ENCODE assay signal across 27 cellular contexts in the genomic region with DNA sequence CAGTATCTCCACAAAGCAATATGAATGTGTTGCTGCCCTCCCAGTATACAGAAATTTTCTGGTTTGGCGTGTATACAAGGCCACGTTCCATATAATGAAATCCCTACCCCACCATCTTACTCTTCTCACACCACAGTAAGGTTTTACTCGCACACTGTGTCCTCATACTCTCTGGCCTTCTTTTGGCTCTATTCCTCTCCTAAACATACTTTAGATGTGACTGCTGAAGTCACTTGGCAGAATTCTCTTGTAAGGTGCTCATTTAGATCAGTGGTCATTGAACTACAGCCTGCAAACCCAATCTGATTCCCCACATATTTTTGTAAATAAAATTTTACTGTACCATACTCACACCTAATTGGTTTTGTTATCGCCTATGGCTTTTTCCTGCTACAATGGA.
"Had no signal": no experiment of that assay in that cellular context is flagged by ENCODE, and none has a peak within 500 bp of the region (broad histone marks: within the 10 kb centered on the region; RNA-seq: fewer than 3 reads in every experiment).

No MANE protein-coding gene starts in this region.

- H3K27ac Mint-ChIP-seq: activated B cell treated with CpG ODN at 0.5 μM for 24 hours; activated CD4-positive, alpha-beta T cell treated with anti-CD3 and anti-CD28 coated beads, Interleukin-2, amount 10 ng/mL, durations not matched to agents 24 days and 14 days; activated CD8-positive, alpha-beta memory T cell treated with anti-CD3 and anti-CD28 coated beads, Interleukin-2, amount 10 ng/mL, durations not matched to agents 7 days and 5 days; activated naive CD4-positive, alpha-beta T cell treated with anti-CD3 and anti-CD28 coated beads, Interleukin-2, amount 50 U/mL, for 72 hours; activated naive CD8-positive, alpha-beta T cell treated with anti-CD3 and anti-CD28 coated beads, Interleukin-2, amount 50 U/mL, for 24 hours; activated T-cell treated with anti-CD3 and anti-CD28 coated beads, Interleukin-2, amount 50 U/mL, for 24 hours; activated T-helper 1 cell treated with anti-CD3 and anti-CD28 coated beads, Interleukin-12 subunit alpha, Interleukin-12 subunit beta, Interleukin-2, Interleukin-4 antibody, amounts not matched to agents 30 ng/mL and 10 ng/mL and 1 ng/mL, durations not matched to agents 14 hours and 24 hours and 36 hours; T-helper 17 cell had no signal

- H3K27me3 ChIP-seq: brain microvascular endothelial cell, Peyer's patch, SJSA1 had no signal

- H3K4me3 ChIP-seq: Peyer's patch, SJSA1 had no signal

- H3K9me3 Mint-ChIP-seq: activated B cell treated with CpG ODN at 0.5 μM for 24 hours; activated CD4-positive, alpha-beta T cell treated with anti-CD3 and anti-CD28 coated beads, Interleukin-2, amount 10 ng/mL, durations not matched to agents 24 days and 14 days; activated naive CD8-positive, alpha-beta T cell treated with anti-CD3 and anti-CD28 coated beads, Interleukin-2, amount 50 U/mL, for 24 hours; activated T-cell treated with anti-CD3 and anti-CD28 coated beads, Interleukin-2, amount 50 U/mL, for 24 hours; activated T-helper 1 cell treated with anti-CD3 and anti-CD28 coated beads, Interleukin-12 subunit alpha, Interleukin-12 subunit beta, Interleukin-2, Interleukin-4 antibody, amounts not matched to agents 30 ng/mL and 10 ng/mL and 1 ng/mL, durations not matched to agents 14 hours and 24 hours and 36 hours had no signal

- H3K27me3 Mint-ChIP-seq: activated B cell treated with CpG ODN at 0.5 μM for 24 hours; activated CD8-positive, alpha-beta memory T cell treated with anti-CD3 and anti-CD28 coated beads, Interleukin-2, amount 10 ng/mL, durations not matched to agents 7 days and 5 days; activated naive CD8-positive, alpha-beta T cell treated with anti-CD3 and anti-CD28 coated beads, Interleukin-2, amount 50 U/mL, for 24 hours; activated T-cell treated with anti-CD3 and anti-CD28 coated beads, Interleukin-2, amount 50 U/mL, for 24 hours; T-helper 17 cell had no signal

- H3K9me3 ChIP-seq: Peyer's patch, SJSA1 had no signal

- H3K4me3 Mint-ChIP-seq: activated B cell treated with CpG ODN at 0.5 μM for 24 hours; activated CD4-positive, alpha-beta T cell treated with anti-CD3 and anti-CD28 coated beads, Interleukin-2, amount 10 ng/mL, durations not matched to agents 24 days and 14 days; activated CD8-positive, alpha-beta memory T cell treated with anti-CD3 and anti-CD28 coated beads, Interleukin-2, amount 10 ng/mL, durations not matched to agents 7 days and 5 days; activated naive CD8-positive, alpha-beta T cell treated with anti-CD3 and anti-CD28 coated beads, Interleukin-2, amount 50 U/mL, for 24 hours; activated T-cell treated with anti-CD3 and anti-CD28 coated beads, Interleukin-2, amount 50 U/mL, for 24 hours; activated T-helper 1 cell treated with anti-CD3 and anti-CD28 coated beads, Interleukin-12 subunit alpha, Interleukin-12 subunit beta, Interleukin-2, Interleukin-4 antibody, amounts not matched to agents 30 ng/mL and 10 ng/mL and 1 ng/mL, durations not matched to agents 14 hours and 24 hours and 36 hours; T-helper 17 cell had no signal

- ATAC-seq: activated CD8-positive, alpha-beta memory T cell treated with anti-CD3 and anti-CD28 coated beads, Interleukin-2, amount 10 ng/mL, durations not matched to agents 7 days and 5 days; activated naive CD4-positive, alpha-beta T cell treated with anti-CD3 and anti-CD28 coated beads, Interleukin-2, amount 50 U/mL, for 72 hours; activated naive CD8-positive, alpha-beta T cell treated with anti-CD3 and anti-CD28 coated beads, Interleukin-2, amount 50 U/mL, for 24 hours; SK-N-SH treated with all-trans-retinoic acid at 6 μM for 48 hours; T-helper 17 cell had no signal

- H3K4me1 ChIP-seq: Peyer's patch had no signal

- H3K4me1 Mint-ChIP-seq: activated B cell treated with CpG ODN at 0.5 μM for 24 hours; activated CD4-positive, alpha-beta T cell treated with anti-CD3 and anti-CD28 coated beads, Interleukin-2, amount 10 ng/mL, durations not matched to agents 24 days and 14 days; activated CD8-positive, alpha-beta memory T cell treated with anti-CD3 and anti-CD28 coated beads, Interleukin-2, amount 10 ng/mL, durations not matched to agents 7 days and 5 days; activated naive CD8-positive, alpha-beta T cell treated with anti-CD3 and anti-CD28 coated beads, Interleukin-2, amount 50 U/mL, for 24 hours; T-helper 17 cell had no signal

- H3K36me3 Mint-ChIP-seq: activated CD8-positive, alpha-beta memory T cell treated with anti-CD3 and anti-CD28 coated beads, Interleukin-2, amount 10 ng/mL, durations not matched to agents 7 days and 5 days; activated naive CD4-positive, alpha-beta T cell treated with anti-CD3 and anti-CD28 coated beads, Interleukin-2, amount 50 U/mL, for 72 hours had no signal

- DNase-seq: activated B cell treated with CpG ODN at 0.5 μM for 24 hours; activated CD4-positive, alpha-beta T cell treated with anti-CD3 and anti-CD28 coated beads for 1 hour; activated CD4-positive, alpha-beta T cell treated with anti-CD3 and anti-CD28 coated beads, Interleukin-2, amount 10 ng/mL, durations not matched to agents 24 days and 14 days; activated CD4-positive, alpha-beta T cell treated with anti-CD3 and anti-CD28 coated beads, Interleukin-2, amount 50 U/mL, for 48 hours; activated CD8-positive, alpha-beta memory T cell treated with anti-CD3 and anti-CD28 coated beads, Interleukin-2, amount 10 ng/mL, durations not matched to agents 7 days and 5 days; activated effector memory CD4-positive, alpha-beta T cell treated with Interleukin-2 at 50 U/mL for 16 hours; activated naive CD4-positive, alpha-beta T cell treated with Interleukin-2 at 50 U/mL for 16 hours; activated naive CD8-positive, alpha-beta T cell treated with anti-CD3 and anti-CD28 coated beads, Interleukin-2, amount 50 U/mL, for 24 hours; activated T-cell treated with anti-CD3 and anti-CD28 coated beads, Interleukin-2, amount 50 U/mL, for 24 hours; amygdala; brain microvascular endothelial cell; cerebellar nuclear complex; MV-4-11; NCI-H1092 treated with DMSO at 0.1 percent for 48 hours; NCI-H1436; NCI-H187; NCI-H2081 treated with DMSO at 0.1 percent for 48 hours; NCI-H446; NCI-H524; Peyer's patch; T-helper 17 cell; T-helper 9 cell had no signal

- H3K27ac ChIP-seq: brain microvascular endothelial cell, Peyer's patch, RWPE1, SJSA1 had no signal

- H3K36me3 ChIP-seq: brain microvascular endothelial cell, Peyer's patch, SJSA1 had no signal
